Comparison of ENCODE assay signal across 8 cellular contexts in genomic region chr10:32256613-32257437, GRCh38.
DNase-seq lines count a peak whose midpoint lies in the region; ATAC-seq and TF ChIP-seq lines count a peak whose summit lies in the region.

No MANE protein-coding gene starts in this region.

- no peaks in the 10 kb centered on the region for H3K36me3 ChIP-seq in breast epithelium
- H3K36me3 ChIP-seq in kidney epithelial cell (ENCODE audit: control insufficient read depth, insufficient read depth, low read length), result no peaks in the 10 kb centered on the region

- no peak overlapping the region for H3K27ac ChIP-seq in breast epithelium

- no peaks in the 10 kb centered on the region for H3K4me1 ChIP-seq in breast epithelium

- DNase-seq in COLO829 (ENCODE audit: low spot score) (peak; percentile 54), Kasumi-1 (lab: John Stamatoyannopoulos, UW) (peak; percentile 68 to 81), breast epithelium (ENCODE audit: low spot score in 2 of 2) (peak; percentile 51 to 62), kidney epithelial cell (ENCODE audit: low read depth) (no peak), NCI-H345 (lab: John Stamatoyannopoulos, UW) (no peak)
- DNase-seq in stimulated activated CD4-positive, alpha-beta T cell treated with anti-CD3 and anti-CD28 coated beads, Interleukin-2, amount 100 ng/mL, for 4 hours (ENCODE audit: low read depth), result peak; percentile 52

- H3K4me3 ChIP-seq in WI38 (ENCODE audit: low read depth, low read length) (no peak overlapping the region), breast epithelium (peak overlapping the region in 1 of 3 donors; percentile 37), kidney epithelial cell (ENCODE audit: low read depth, low read length) (no peak overlapping the region)

- intact Hi-C loops in breast epithelium (cut with DNase I; ENCODE audit: low total_unique reads), result no loop called here

- no peaks in the 10 kb centered on the region for H3K27me3 ChIP-seq in breast epithelium
- no peaks in the 10 kb centered on the region for H3K27me3 ChIP-seq in kidney epithelial cell (ENCODE audit: control insufficient read depth, insufficient read depth, low read length)

- ATAC-seq in GM21367 (IDR thresholded peaks at IDR 0.05; ENCODE audit: unreplicated experiment), result peak; percentile 59

- TF ChIP-seq CTCF in WI38 (IDR thresholded peaks at IDR 0.05; ENCODE audit: low read depth, low read length), result peak; percentile 96
- peak; percentile 78 to 90 (median 84) for TF ChIP-seq CTCF in breast epithelium (IDR thresholded peaks at IDR 0.05)
- TF ChIP-seq CTCF in kidney epithelial cell (IDR thresholded peaks at IDR 0.05; ENCODE audit: insufficient read depth, low read length, poor library complexity, severe bottlenecking), result peak; percentile 89

- no peaks in the 10 kb centered on the region for H3K9me3 ChIP-seq in breast epithelium

- TF ChIP-seq POLR2A in breast epithelium (IDR thresholded peaks at IDR 0.05), result no peak

Comparison
In these comparisons a context has a peak if more than half of its experiments do, and no peak if none do; other contexts are left out.
1. DNase-seq: peak in COLO829 (single experiment), Kasumi-1 (2 of 2), breast epithelium (2 of 2) and stimulated activated CD4-positive, alpha-beta T cell treated with anti-CD3 and anti-CD28 coated beads, Interleukin-2, amount 100 ng/mL, for 4 hours (single experiment); none in kidney epithelial cell (single experiment) and NCI-H345 (single experiment).
2. Peak in every context shown above with its lines, with median percentiles within 50 percentile points of each other: CTCF ChIP-seq.